In the genomic region with DNA sequence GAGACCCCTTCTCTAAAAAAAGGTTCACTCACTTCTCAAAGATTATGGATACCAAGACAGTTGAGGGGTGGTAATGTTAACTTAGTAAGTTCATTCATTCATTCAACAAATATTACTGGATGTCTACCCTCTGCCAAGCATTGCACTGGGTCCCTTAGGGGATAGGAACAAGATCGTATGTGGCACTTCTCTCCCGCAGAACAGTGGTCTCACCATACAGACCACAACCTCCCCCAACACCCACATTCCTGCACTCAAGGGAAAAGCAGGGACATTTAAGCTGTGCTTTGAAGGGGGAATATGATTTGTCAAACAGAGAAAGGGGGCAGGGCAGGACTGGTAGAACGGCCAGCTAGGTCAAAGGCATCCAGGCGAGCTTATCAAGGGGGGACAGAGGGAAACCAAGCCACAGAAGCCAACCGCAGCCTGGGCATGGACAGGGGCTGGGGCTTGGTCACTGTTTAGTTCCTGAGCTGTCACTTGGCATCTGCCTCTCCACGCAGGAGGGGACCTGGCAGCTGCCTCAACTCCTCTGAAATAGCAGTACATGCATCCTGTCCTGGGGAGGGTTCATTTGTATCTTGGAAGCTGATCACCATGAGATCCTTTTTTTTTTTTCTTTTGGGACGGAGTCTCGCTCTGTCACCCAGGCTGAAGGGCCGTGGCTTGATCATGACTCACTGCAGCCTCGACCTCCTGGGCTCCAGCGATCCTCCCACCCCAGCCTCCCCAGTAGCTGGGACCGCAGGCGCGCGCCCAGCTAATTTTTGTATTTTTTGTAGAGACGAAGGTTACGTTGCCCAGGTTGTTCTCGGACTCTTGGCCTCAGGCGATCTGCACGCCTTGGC, we compare ENCODE assay signal across 8 cellular contexts. TPM values are rescaled to one million over a fixed set of nuclear protein-coding genes. Genes with fewer than 3 reads are reported as not detected.
A peak's percentile ranks its signal among the peaks of the same experiment; 100 is the strongest.
DNase-seq lines count a peak whose midpoint lies in the region; ATAC-seq, FAIRE-seq and TF ChIP-seq lines count a peak whose summit lies in the region.

No MANE protein-coding gene starts in this region.

- H3K4me1 ChIP-seq in OCI-LY3 (ENCODE audit: low read length) (peaks cover 70% of the 10 kb centered on the region), duodenal mucosa (ENCODE audit: control insufficient read depth in 1 of 2, insufficient read depth in 2 of 2, low read length in 2 of 2) (peaks cover 64 to 70% of the 10 kb centered on the region in 2 donors), osteoblast (ENCODE audit: insufficient read depth, low read length) (peaks cover 23% of the 10 kb centered on the region), pancreas (peaks cover 8 to 28% (median 9%) of the 10 kb centered on the region in 3 donors)

- H3K79me2 ChIP-seq in OCI-LY3 (ENCODE audit: low read length) (peaks cover 39% of the 10 kb centered on the region), osteoblast (ENCODE audit: insufficient read depth, low read length) (peaks cover 43% of the 10 kb centered on the region)

- H3K9me3 ChIP-seq in OCI-LY3 (ENCODE audit: insufficient read depth, low read length): no peaks in the 10 kb centered on the region
- H3K9me3 ChIP-seq in duodenal mucosa (ENCODE audit: control insufficient read depth in 1 of 2, low read length in 2 of 2): no peaks in the 10 kb centered on the region
- H3K9me3 ChIP-seq in osteoblast (ENCODE audit: low read depth, low read length): no peaks in the 10 kb centered on the region
- no peaks in the 10 kb centered on the region for H3K9me3 ChIP-seq in pancreas

- DNase-seq in Daoy (ENCODE audit: low read depth): peak; percentile 82
- DNase-seq in osteoblast (ENCODE audit: insufficient read length, low spot score, missing footprints): no peak
- DNase-seq in pancreas: no peak
- DNase-seq in epidermal melanocyte (ENCODE audit: insufficient read length, low spot score): no peak
- DNase-seq in GM13976 (ENCODE audit: low spot score): no peak

- no peak for FAIRE-seq in pancreas (lab: Jason Lieb, UNC)

- H4K20me1 ChIP-seq in OCI-LY3 (ENCODE audit: insufficient read depth, low read length) (peaks cover 27% of the 10 kb centered on the region), osteoblast (ENCODE audit: insufficient read depth, low read length) (peaks cover 29% of the 10 kb centered on the region)

- H3K36me3 ChIP-seq in OCI-LY3 (replicated peaks; ENCODE audit: low read depth, low read length): no peaks in the 10 kb centered on the region
- no peaks in the 10 kb centered on the region for H3K36me3 ChIP-seq in duodenal mucosa (ENCODE audit: control insufficient read depth in 1 of 2, insufficient read depth in 2 of 2, low read length in 2 of 2)
- H3K36me3 ChIP-seq in osteoblast (ENCODE audit: insufficient read depth, low read length): no peaks in the 10 kb centered on the region
- no peaks in the 10 kb centered on the region for H3K36me3 ChIP-seq in pancreas

- ATAC-seq in pancreas (no peak), HG03095 (IDR thresholded peaks at IDR 0.05; ENCODE audit: unreplicated experiment) (no peak)

- in situ Hi-C loops in GM13976 (cut with MboI; ENCODE audit: low sequenced_read_pairs, unreplicated experiment): no loop called here

- H2AFZ ChIP-seq in OCI-LY3 (ENCODE audit: low read depth, low read length) (no peak overlapping the region), osteoblast (ENCODE audit: low read length) (peak overlapping the region; percentile 95)

- intact Hi-C loops in pancreas (cut with DNase I): no loop called here

- WGBS in pancreas, 2 donors: 54 to 59% methylated on average over 20 of the region's 20 CpGs

- H3K27me3 ChIP-seq in OCI-LY3 (ENCODE audit: low read depth, low read length) (no peaks in the 10 kb centered on the region), duodenal mucosa (ENCODE audit: control insufficient read depth in 1 of 2, insufficient read depth in 2 of 2, low read length in 2 of 2) (no peaks in the 10 kb centered on the region), osteoblast (ENCODE audit: insufficient read depth, low read length) (no peaks in the 10 kb centered on the region), pancreas (no peaks in the 10 kb centered on the region)

- peak overlapping the region; percentile 75 for H3K4me3 ChIP-seq in OCI-LY3 (ENCODE audit: low read length)
- peak overlapping the region; percentile 63 to 66 for H3K4me3 ChIP-seq in duodenal mucosa (ENCODE audit: low read depth in 1 of 2, low read length in 2 of 2)
- H3K4me3 ChIP-seq in osteoblast (ENCODE audit: insufficient read depth, low read length): peak overlapping the region; percentile 73
- peak overlapping the region in 2 of 4 donors; percentile 79 to 82 for H3K4me3 ChIP-seq in pancreas

- TF ChIP-seq CTCF in OCI-LY3 (IDR thresholded peaks at IDR 0.05; ENCODE audit: low read depth, low read length): no peak
- no peak for TF ChIP-seq CTCF in osteoblast (IDR thresholded peaks at IDR 0.05; ENCODE audit: extremely low read depth, low read depth, low read length)
- no peak for TF ChIP-seq CTCF in pancreas (IDR thresholded peaks at IDR 0.05)
- no peak for TF ChIP-seq CTCF in GM13976 (IDR thresholded peaks at IDR 0.05; ENCODE audit: borderline replicate concordance, control extremely low read depth, extremely low read depth, insufficient read depth, missing control alignments)

- peak overlapping the region; percentile 71 for H3K4me2 ChIP-seq in OCI-LY3 (ENCODE audit: low read length)
- peak overlapping the region; percentile 87 for H3K4me2 ChIP-seq in osteoblast (ENCODE audit: insufficient read depth, low read length)

- H3K27ac ChIP-seq in OCI-LY3 (ENCODE audit: low read length) (peak overlapping the region; percentile 21; the same call in 1 of the 2 replicates), duodenal mucosa (ENCODE audit: low read depth, low read length) (peak overlapping the region; percentile 57), osteoblast (ENCODE audit: low read depth, low read length) (peak overlapping the region; percentile 79), pancreas (no peak overlapping the region)

- H3K9ac ChIP-seq in OCI-LY3 (ENCODE audit: low read length): peak overlapping the region; percentile 63
- peak overlapping the region; percentile 61 to 68 for H3K9ac ChIP-seq in duodenal mucosa (ENCODE audit: low read depth in 1 of 2, low read length in 2 of 2)

RNA-seq across cellular contexts. Expression of gene CLIP2, which starts 0.9 kb away (rescaled TPM):
- total RNA-seq in Daoy (2014; rRNA removed; shearing (Covaris generic)): 33.4 and 41.9 TPM in 2 replicates
- total RNA-seq in osteoblast (58.3 and 70.9 TPM in 2 replicates), pancreas (10 to 100 TPM; 14.7 to 29.8 (median 20.8) TPM)
- polyA plus RNA-seq in pancreas: 10 to 100 TPM in 1 of 2 donors, 1 to 10 TPM in 1; 8.5 to 30.6 TPM

RNA-seq across cellular contexts. Expression of gene RFC2, which starts 34.1 kb away (rescaled TPM):
- 142 and 156 TPM in 2 replicates for total RNA-seq in Daoy (2014; rRNA removed; shearing (Covaris generic))
- total RNA-seq in osteoblast (12.3 and 13.0 TPM in 2 replicates), pancreas (10 to 100 TPM in 1 of 6 donors, 1 to 10 TPM in 5; 8.8 to 10.4 (median 9.3) TPM)
- polyA plus RNA-seq in pancreas: 10 to 100 TPM in 1 of 2 donors, 1 to 10 TPM in 1; 8.1 to 11.4 TPM

Comparison
In these comparisons a context has a peak if more than half of its experiments do, and no peak if none do; other contexts are left out.
1. H3K27ac ChIP-seq: peak in OCI-LY3 (single experiment), duodenal mucosa (single experiment) and osteoblast (single experiment); none in pancreas (0 of 4).
2. RNA of gene RFC2, which starts 34.1 kb away (total RNA-seq): 142 to 156 TPM in Daoy; 12.3 to 13.0 TPM in osteoblast and 8.8 to 10.4 TPM in pancreas; every median in the first group is over 10 times any median in the second.